Comparison of ENCODE assay signal across 14 cellular contexts in genomic region chr16:11716330-11716729, GRCh38. TPM values are rescaled to one million over a fixed set of nuclear protein-coding genes. Genes with fewer than 3 reads are reported as not detected.
A peak's percentile ranks its signal among the peaks of the same experiment; 100 is the strongest.
DNase-seq lines count a peak whose midpoint lies in the region; FAIRE-seq and TF ChIP-seq lines count a peak whose summit lies in the region.
"Had no signal": no experiment of that assay in that cellular context is flagged by ENCODE, and none has a peak within 500 bp of the region (broad histone marks: within the 10 kb centered on the region; RNA-seq: fewer than 3 reads in every experiment).

No MANE protein-coding gene starts in this region.

- peaks cover 35% of the 10 kb centered on the region for H3K79me2 ChIP-seq in GM23248 (ENCODE audit: insufficient read depth)

- no peaks in the 10 kb centered on the region for H3K9me3 Mint-ChIP-seq in Calu3 (ENCODE audit: low read depth, unreplicated experiment)
- H3K9me3 Mint-ChIP-seq: activated T-helper 1 cell treated with anti-CD3 and anti-CD28 coated beads, Interleukin-12 subunit alpha, Interleukin-12 subunit beta, Interleukin-2, Interleukin-4 antibody, amounts not matched to agents 30 ng/mL and 10 ng/mL and 1 ng/mL, durations not matched to agents 14 hours and 24 hours and 36 hours had no signal

- H3K4me3 ChIP-seq in epithelial cell of esophagus (ENCODE audit: low read length) (no peak overlapping the region), GM23248 (no peak overlapping the region)
- H3K4me3 ChIP-seq: K562 had no signal

- H3K4me3 Mint-ChIP-seq in Calu3 (ENCODE audit: low read depth, unreplicated experiment): peak overlapping the region; percentile 5
- H3K4me3 Mint-ChIP-seq: activated T-helper 1 cell treated with anti-CD3 and anti-CD28 coated beads, Interleukin-12 subunit alpha, Interleukin-12 subunit beta, Interleukin-2, Interleukin-4 antibody, amounts not matched to agents 30 ng/mL and 10 ng/mL and 1 ng/mL, durations not matched to agents 14 hours and 24 hours and 36 hours had no signal

- H3K27ac ChIP-seq in GM23248: no peak overlapping the region

- peaks cover 38% of the 10 kb centered on the region for H3K4me1 Mint-ChIP-seq in Calu3 (ENCODE audit: low read depth, unreplicated experiment)

- H3K27me3 ChIP-seq in GM23248 (replicated peaks; ENCODE audit: insufficient read depth): no peaks in the 10 kb centered on the region

- H3K36me3 Mint-ChIP-seq in Calu3 (ENCODE audit: insufficient read depth, unreplicated experiment): peaks cover 62% of the 10 kb centered on the region

- TF ChIP-seq CTCF in Calu3 (IDR thresholded peaks at IDR 0.05; ENCODE audit: unreplicated experiment) (no peak), epithelial cell of esophagus (IDR thresholded peaks at IDR 0.05; ENCODE audit: insufficient read depth, low read depth, low read length, missing control alignments) (no peak)

- in situ Hi-C loops in GM23248 (cut with MboI): no loop called here

- no peaks in the 10 kb centered on the region for H3K4me1 ChIP-seq in GM23248 (ENCODE audit: insufficient read depth)

- BruUV-seq in Calu3 (replicated peaks; lab: Mats Ljungman, UMichigan): no TSS peak

- H3K36me3 ChIP-seq in GM23248 (ENCODE audit: low read depth): peaks cover 42% of the 10 kb centered on the region

- no peak overlapping the region for H2AFZ ChIP-seq in GM23248

- no peak overlapping the region for H3K4me2 ChIP-seq in GM23248 (ENCODE audit: unreplicated experiment)

- peak overlapping the region; percentile 28 for H3K27ac Mint-ChIP-seq in Calu3 (ENCODE audit: unreplicated experiment)
- H3K27ac Mint-ChIP-seq: activated T-helper 1 cell treated with anti-CD3 and anti-CD28 coated beads, Interleukin-12 subunit alpha, Interleukin-12 subunit beta, Interleukin-2, Interleukin-4 antibody, amounts not matched to agents 30 ng/mL and 10 ng/mL and 1 ng/mL, durations not matched to agents 14 hours and 24 hours and 36 hours had no signal

- H3K9me2 ChIP-seq in GM23248 (ENCODE audit: insufficient read depth): no peaks in the 10 kb centered on the region

- H3F3A ChIP-seq in GM23248 (ENCODE audit: insufficient read depth): peaks cover 35% of the 10 kb centered on the region; the same call in 1 of the 2 replicates

- CTCF ChIA-PET in Calu3 (lab: Charles Lee): interaction anchor here (0.7 to 1.9 kb wide), 5 partner anchors 10 to 320 kb away, joined by 3 to 8 read pairs (median 5); no protein-coding TSS in a partner anchor

- intact Hi-C loops in Calu3 (cut with micrococcal nuclease; ENCODE audit: unreplicated experiment): loop anchor here (5.0 kb wide), 1 partner anchor 184 kb away; no protein-coding TSS in a partner anchor

- no peaks in the 10 kb centered on the region for H3K27me3 Mint-ChIP-seq in Calu3 (ENCODE audit: unreplicated experiment)

- no peaks in the 10 kb centered on the region for H3K9me3 ChIP-seq in GM23248 (ENCODE audit: low read depth)

- DNase-seq in Calu3 (no peak), RCC 7860 (ENCODE audit: low spot score) (no peak), epithelial cell of esophagus (ENCODE audit: low read depth) (peak; percentile 8), renal cortical epithelial cell (ENCODE audit: low read depth) (peak; percentile 15), nucleus accumbens (lab: John Stamatoyannopoulos, UW) (no peak), GM23248 (no peak), NCI-H2227 (lab: John Stamatoyannopoulos, UW; ENCODE audit: unreplicated experiment) (no peak)
- DNase-seq: activated CD4-positive, CD25-positive, alpha-beta regulatory T cell; erythroblast; NCI-H2029 treated with DMSO at 0.1 percent for 48 hours; NCI-H510A treated with DMSO at 0.1 percent for 48 hours had no signal

- no peak overlapping the region for H3K9ac ChIP-seq in GM23248

- FAIRE-seq in RCC 7860 (lab: Jason Lieb, UNC): peak; percentile 20
- FAIRE-seq: frontal cortex, K562 had no signal

- H4K20me1 ChIP-seq in GM23248 (ENCODE audit: insufficient read depth): no peaks in the 10 kb centered on the region

RNA-seq across cellular contexts. Expression of gene TXNDC11, which starts 26.3 kb away (rescaled TPM):
- 51.3 and 52.1 TPM in 2 replicates for total RNA-seq in Calu3 (2022)
- total RNA-seq in renal cortical epithelial cell: 38.3 and 47.9 TPM in 2 replicates
- total RNA-seq in GM23248 (2014; rRNA removed; shearing (Covaris generic)): 24.5 and 28.6 TPM in 2 replicates
- 24.4 and 25.9 TPM in 2 replicates for polyA plus RNA-seq in GM23248 (2016; fragmentation: Nextera tagmentation; extraction: Ambion mirVana)

RNA-seq across cellular contexts. Expression of gene SNN, which starts 48.1 kb away (rescaled TPM):
- total RNA-seq in Calu3 (2022): 26.0 and 31.3 TPM in 2 replicates
- 25.4 and 50.7 TPM in 2 replicates for total RNA-seq in renal cortical epithelial cell
- total RNA-seq in GM23248 (2014; rRNA removed; shearing (Covaris generic)): 5.9 and 6.7 TPM in 2 replicates
- polyA plus RNA-seq in GM23248 (2016; fragmentation: Nextera tagmentation; extraction: Ambion mirVana): 5.3 and 5.4 TPM in 2 replicates

Comparison
In these comparisons a context has a peak if more than half of its experiments do, and no peak if none do; other contexts are left out.
1. DNase-seq: peak in epithelial cell of esophagus (single experiment) and renal cortical epithelial cell (single experiment); none in Calu3 (single experiment), RCC 7860 (single experiment), nucleus accumbens (0 of 56), GM23248 (single experiment) and NCI-H2227 (single experiment).